In the genomic region with DNA sequence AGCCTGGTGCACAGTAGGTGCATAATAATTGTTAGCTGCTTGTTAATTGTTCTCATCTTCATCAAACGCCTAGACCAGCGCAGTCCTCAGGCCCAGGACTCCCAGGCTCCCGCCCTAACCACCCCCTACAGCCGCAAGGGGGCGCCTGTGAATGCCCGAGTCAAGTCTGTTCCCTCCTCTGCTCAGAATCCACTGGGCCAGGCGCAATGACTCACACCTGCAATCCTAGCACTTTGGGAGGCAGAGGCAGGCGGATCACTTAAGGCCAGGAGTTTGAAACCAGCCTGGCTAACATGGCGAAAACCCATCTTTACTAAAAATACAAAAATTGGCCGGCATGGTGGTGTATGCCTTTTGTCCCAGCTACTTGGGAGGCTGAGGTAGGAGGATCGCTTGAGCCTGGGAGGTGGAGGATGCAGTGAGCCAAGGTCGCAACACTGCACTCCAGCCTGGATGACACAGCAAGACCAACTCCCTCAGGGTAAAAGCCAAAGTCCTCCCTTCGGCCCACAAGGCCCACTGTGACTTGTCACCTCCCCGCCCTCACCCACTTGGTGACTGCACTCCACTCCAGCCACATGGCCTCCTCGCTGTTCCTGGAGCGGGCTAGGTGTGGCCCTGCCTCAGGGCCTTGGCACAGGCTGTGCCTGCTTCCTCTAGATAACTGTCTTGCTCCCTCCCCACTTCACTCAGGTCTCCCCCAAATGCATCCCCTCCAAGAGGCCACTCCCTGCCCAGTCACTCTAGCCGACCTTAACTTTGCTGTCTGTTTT, we compare ENCODE assay signal across 8 cellular contexts. TPM values are rescaled to one million over a fixed set of nuclear protein-coding genes. Genes with fewer than 3 reads are reported as not detected.
DNase-seq lines count a peak whose midpoint lies in the region; ATAC-seq and TF ChIP-seq lines count a peak whose summit lies in the region.

No MANE protein-coding gene starts in this region.

- no peak for TF ChIP-seq POLR2A in adrenal gland (IDR thresholded peaks at IDR 0.05)

- ATAC-seq in HG03108 (IDR thresholded peaks at IDR 0.05; ENCODE audit: unreplicated experiment): no peak

- peak overlapping the region in 4 of 5 donors; percentile 64 to 84 (median 81) for H3K27ac ChIP-seq in adrenal gland

- H3K4me3 ChIP-seq in adrenal gland: no peak overlapping the region

- intact Hi-C loops in adrenal gland (cut with DNase I): no loop called here

- peak; percentile 33 to 69 (median 57) for TF ChIP-seq CTCF in adrenal gland (IDR thresholded peaks at IDR 0.05)

- DNase-seq in D341Med (ENCODE audit: low spot score) (peak; percentile 88), KG1 (lab: John Stamatoyannopoulos, UW) (peak; percentile 31), T-helper 1 cell (peak in 4 of 5 donors; percentile 45 to 59 (median 50)), adrenal gland (peak in 6 of 7 donors; percentile 69 to 88 (median 81)), hepatic stellate cell (ENCODE audit: low spot score) (peak; percentile 86), DMS79 (lab: John Stamatoyannopoulos, UW) (no peak)
- DNase-seq in stimulated activated CD4-positive, alpha-beta T cell treated with anti-CD3 and anti-CD28 coated beads, Interleukin-12 subunit alpha, Interleukin-12 subunit beta, amount 100 ng/mL, for 24 hours (ENCODE audit: low read depth in 2 of 2): peak; percentile 40 to 63

- H3K27me3 ChIP-seq in adrenal gland: no peaks in the 10 kb centered on the region

- H3K4me1 ChIP-seq in adrenal gland (replicated peaks in 1 of 2): peaks cover 20 to 26% of the 10 kb centered on the region in 2 donors

- 54 to 78% (median 64%) methylated on average over 9 to 17 of the region's 17 CpGs for WGBS in adrenal gland, 4 donors

- peaks cover 0 to 3% of the 10 kb centered on the region in 2 donors for H3K36me3 ChIP-seq in adrenal gland (replicated peaks in 1 of 2)

- no peaks in the 10 kb centered on the region for H3K9me3 ChIP-seq in adrenal gland (replicated peaks in 1 of 3)

RNA-seq across cellular contexts. Expression of a gene that starts 9.1 kb away (rescaled TPM):
- 10 to 100 TPM in 6 of 8 donors, 1 to 10 TPM in 2; 7.5 to 18.4 (median 11.7) TPM for total RNA-seq in adrenal gland
- 10 to 100 TPM in 2 of 3 donors, 1 to 10 TPM in 1; 5.1 to 37.7 (median 23.2) TPM for polyA plus RNA-seq in adrenal gland

RNA-seq across cellular contexts. Expression of a gene that starts 15.7 kb away (rescaled TPM):
- total RNA-seq in adrenal gland: 1 to 10 TPM in 2 of 8 donors, under 1 TPM in 3, not detected in 3; 0.11 to 5.4 (median 0.27) TPM
- polyA plus RNA-seq in adrenal gland: 1 to 10 TPM in 2 of 3 donors, under 1 TPM in 1; 0.47 to 1.5 (median 1.2) TPM

RNA-seq across cellular contexts. Expression of a gene that starts 32.4 kb away (rescaled TPM):
- 10 to 100 TPM; 51.5 to 99.7 (median 67.0) TPM for total RNA-seq in adrenal gland
- polyA plus RNA-seq in adrenal gland: 100 to 1,000 TPM in 2 of 3 donors, 10 to 100 TPM in 1; 28.7 to 122 (median 102) TPM

RNA-seq across cellular contexts. Expression of a gene that starts 42.1 kb away (rescaled TPM):
- 10 to 100 TPM in 3 of 8 donors, 1 to 10 TPM in 5; 1.9 to 20.5 (median 8.3) TPM for total RNA-seq in adrenal gland
- polyA plus RNA-seq in adrenal gland: 10 to 100 TPM; 15.5 to 76.5 (median 40.9) TPM
